In genomic region chrY:3120234-3120633, GRCh38 we compare ENCODE assay signal across 7 cellular contexts.
A peak's percentile ranks its signal among the peaks of the same experiment; 100 is the strongest.
DNase-seq lines count a peak whose midpoint lies in the region; ATAC-seq lines count a peak whose summit lies in the region.
"Not testable (repeated sequence)": the region's sequence is repeated elsewhere in the genome, so short reads cannot be mapped to it uniquely, and the experiment has no call there.

No MANE protein-coding gene starts in this region.

- not testable (repeated sequence) for H3K36me3 Mint-ChIP-seq in natural killer cell treated with Interleukin-12 subunit alpha and Interleukin-12 subunit beta and Interleukin-15 and Interleukin-18, amount 100 ng/mL, for 72 hours

- DNase-seq in natural killer cell treated with Interleukin-12 subunit alpha and Interleukin-12 subunit beta and Interleukin-15 and Interleukin-18, amount 100 ng/mL, for 72 hours (ENCODE audit: low spot score): not testable (repeated sequence)

- H3K27me3 Mint-ChIP-seq in natural killer cell treated with Interleukin-12 subunit alpha and Interleukin-12 subunit beta and Interleukin-15 and Interleukin-18, amount 100 ng/mL, for 72 hours: not testable (repeated sequence)

- ATAC-seq in GM19043 (IDR thresholded peaks at IDR 0.05; ENCODE audit: low read depth, unreplicated experiment) (peak; percentile 87), GM21390 (IDR thresholded peaks at IDR 0.05; ENCODE audit: unreplicated experiment) (peak; percentile 82), HG02610 (IDR thresholded peaks at IDR 0.05; ENCODE audit: unreplicated experiment) (peak; percentile 85), HG02973 (IDR thresholded peaks at IDR 0.05; ENCODE audit: unreplicated experiment) (peak; percentile 92), HG03175 (IDR thresholded peaks at IDR 0.05; ENCODE audit: unreplicated experiment) (peak; percentile 89), HG03469 (IDR thresholded peaks at IDR 0.05; ENCODE audit: unreplicated experiment) (peak; percentile 82)
- peak in 1 of 2 donors; percentile 46 for ATAC-seq in natural killer cell treated with Interleukin-12 subunit alpha and Interleukin-12 subunit beta and Interleukin-15 and Interleukin-18, amount 100 ng/mL, for 72 hours

- not testable (repeated sequence) for H3K4me1 Mint-ChIP-seq in natural killer cell treated with Interleukin-12 subunit alpha and Interleukin-12 subunit beta and Interleukin-15 and Interleukin-18, amount 100 ng/mL, for 72 hours (ENCODE audit: low read depth in 2 of 2)

- not testable (repeated sequence) for H3K9me3 Mint-ChIP-seq in natural killer cell treated with Interleukin-12 subunit alpha and Interleukin-12 subunit beta and Interleukin-15 and Interleukin-18, amount 100 ng/mL, for 72 hours

- peak overlapping the region; percentile 80 for H3K4me3 Mint-ChIP-seq in natural killer cell treated with Interleukin-12 subunit alpha and Interleukin-12 subunit beta and Interleukin-15 and Interleukin-18, amount 100 ng/mL, for 72 hours

- peak overlapping the region in 1 of 2 donors; percentile 54 for H3K27ac Mint-ChIP-seq in natural killer cell treated with Interleukin-12 subunit alpha and Interleukin-12 subunit beta and Interleukin-15 and Interleukin-18, amount 100 ng/mL, for 72 hours
